Comparison of ENCODE assay signal across 12 cellular contexts in genomic region chr9:98906273-98907040, GRCh38.
A peak's percentile ranks its signal among the peaks of the same experiment; 100 is the strongest.
DNase-seq lines count a peak whose midpoint lies in the region; FAIRE-seq and TF ChIP-seq lines count a peak whose summit lies in the region.
"Had no signal": no experiment of that assay in that cellular context is flagged by ENCODE, and none has a peak within 500 bp of the region (broad histone marks: within the 10 kb centered on the region; RNA-seq: fewer than 3 reads in every experiment).

No MANE protein-coding gene starts in this region.

- H3K4me3 Mint-ChIP-seq in nephron = peak overlapping the region in 1 of 3 experiments; percentile 48

- DNase-seq in NCI-H82 (lab: John Stamatoyannopoulos, UW) (peak; percentile 84), fibroblast of gingiva (ENCODE audit: low read depth) (peak; percentile 14), GM19239 (ENCODE audit: insufficient read length, low spot score) (no peak), AML-193 (lab: John Stamatoyannopoulos, UW) (no peak), NCI-H1048 (lab: John Stamatoyannopoulos, UW) (no peak)
- DNase-seq in activated T-cell treated with anti-CD3 and anti-CD28 coated beads, Interleukin-2, amount 50 U/mL, for 1 hour = no peak
- DNase-seq: activated naive CD4-positive, alpha-beta T cell treated with anti-CD3 and anti-CD28 coated beads, Interleukin-2, amount 50 U/mL, for 16 hours; C1 segment of cervical spinal cord; cortex of kidney; NCI-H1694 had no signal

- no peak for FAIRE-seq in GM19239 (lab: Jason Lieb, UNC)

- TF ChIP-seq CTCF in nephron (IDR thresholded peaks at IDR 0.05; ENCODE audit: unreplicated experiment in 3 of 3) = no peak

- H3K4me2 ChIP-seq in BLaER1 = peak overlapping the region; percentile 49

- H3K4me1 ChIP-seq in BLaER1 = peaks cover 7% of the 10 kb centered on the region

- H3K9ac ChIP-seq in BLaER1 = no peak overlapping the region

- no peaks in the 10 kb centered on the region for H3K36me3 Mint-ChIP-seq in nephron (ENCODE audit: low read depth)

- no peaks in the 10 kb centered on the region for H3K9me3 ChIP-seq in BLaER1

- H3K27ac Mint-ChIP-seq in nephron = peak overlapping the region; percentile 49 to 95 (median 83)

- H3K36me3 ChIP-seq in BLaER1 = no peaks in the 10 kb centered on the region

- H3K9me3 Mint-ChIP-seq in nephron = no peaks in the 10 kb centered on the region

- no peak overlapping the region for H3K27ac ChIP-seq in BLaER1

- no peak overlapping the region for H3K4me3 ChIP-seq in BLaER1

- no peaks in the 10 kb centered on the region for H3K27me3 ChIP-seq in BLaER1

- no peaks in the 10 kb centered on the region for H4K20me1 ChIP-seq in BLaER1

- H3K4me1 Mint-ChIP-seq in nephron = peaks cover 44% of the 10 kb centered on the region

- H3K27me3 Mint-ChIP-seq in nephron (ENCODE audit: low read depth) = no peaks in the 10 kb centered on the region

Comparison
In these comparisons a context has a peak if more than half of its experiments do, and no peak if none do; other contexts are left out.
1. DNase-seq: peak in NCI-H82 (single experiment) and fibroblast of gingiva (single experiment); none in GM19239 (single experiment), AML-193 (0 of 2), NCI-H1048 (single experiment) and activated T-cell treated with anti-CD3 and anti-CD28 coated beads, Interleukin-2, amount 50 U/mL, for 1 hour (single experiment).